ENCODE assay signal across 10 cellular contexts in the genomic region with DNA sequence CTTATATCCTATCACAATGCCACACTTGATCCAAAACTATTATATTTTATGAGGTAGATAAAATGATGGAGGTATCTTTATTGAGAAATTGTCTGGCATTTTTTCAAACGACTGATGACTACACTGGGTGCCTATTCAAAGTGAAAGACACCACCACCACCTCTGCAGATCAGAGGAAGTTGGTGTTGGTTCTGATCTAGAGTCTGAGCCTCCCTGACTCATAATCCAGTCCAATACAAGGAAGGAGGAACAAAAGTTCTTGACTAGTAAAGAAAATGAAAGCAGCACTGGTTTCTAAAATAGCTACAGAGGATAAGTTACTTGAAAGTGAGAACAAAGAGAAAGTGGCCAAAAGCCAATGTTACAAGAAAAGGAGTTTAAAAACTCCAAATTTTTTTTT.
A peak's percentile ranks its signal among the peaks of the same experiment; 100 is the strongest.
DNase-seq lines count a peak whose midpoint lies in the region; ATAC-seq and TF ChIP-seq lines count a peak whose summit lies in the region.
"Had no signal": no experiment of that assay in that cellular context is flagged by ENCODE, and none has a peak within 500 bp of the region (broad histone marks: within the 10 kb centered on the region; RNA-seq: fewer than 3 reads in every experiment).

No MANE protein-coding gene starts in this region.

- H3K27ac ChIP-seq in prostate gland = no peak overlapping the region

- no peaks in the 10 kb centered on the region for H3K36me3 ChIP-seq in prostate gland

- H3K4me3 Mint-ChIP-seq in activated CD4-positive, alpha-beta T cell treated with anti-CD3 and anti-CD28 coated beads for 36 hours = no peak overlapping the region
- H3K4me3 Mint-ChIP-seq in T-helper 1 cell treated with Interleukin-12 subunit alpha and Interleukin-12 subunit beta and Interleukin-4 antibody, amounts not matched to agents 30 μg/mL and 1 μg/mL, for 36 hours = no peak overlapping the region

- CTCF ChIA-PET in activated CD4-positive, alpha-beta T cell treated with anti-CD3 and anti-CD28 coated beads for 36 hours (lab: Charles Lee) = interaction anchor here (0.6 to 1.5 kb wide), 3 partner anchors 9 to 1002 kb away, joined by 3 to 5 read pairs (median 3); no protein-coding TSS in a partner anchor

- DNase-seq in activated CD4-positive, alpha-beta T cell treated with anti-CD3 and anti-CD28 coated beads for 36 hours = peak; percentile 65
- DNase-seq in activated CD4-positive, alpha-beta T cell treated with anti-CD3 and anti-CD28 coated beads, Interleukin-2, amount 50 U/mL, for 4 hours = no peak
- peak; percentile 43 for DNase-seq in stimulated activated CD8-positive, alpha-beta memory T cell treated with anti-CD3 and anti-CD28 coated beads, Interleukin-4, amount 100 ng/mL, for 48 hours
- DNase-seq in NCI-H1417 (lab: John Stamatoyannopoulos, UW) (no peak), head of caudate nucleus (no peak), prostate gland (ENCODE audit: low spot score) (no peak)
- DNase-seq: effector CD4-positive, alpha-beta T cell; NCI-H2029 had no signal

- no peaks in the 10 kb centered on the region for H3K27me3 Mint-ChIP-seq in activated CD4-positive, alpha-beta T cell treated with anti-CD3 and anti-CD28 coated beads for 36 hours
- no peaks in the 10 kb centered on the region for H3K27me3 Mint-ChIP-seq in T-helper 1 cell treated with Interleukin-12 subunit alpha and Interleukin-12 subunit beta and Interleukin-4 antibody, amounts not matched to agents 30 μg/mL and 1 μg/mL, for 36 hours (ENCODE audit: low read depth)

- intact Hi-C loops in activated CD4-positive, alpha-beta T cell treated with anti-CD3 and anti-CD28 coated beads for 36 hours (cut with DNase I, micrococcal nuclease) = loop anchor here (1.0 to 5.0 kb wide), 7 partner anchors 12 to 191 kb away; a partner anchor contains a TSS
- intact Hi-C loops in head of caudate nucleus (cut with DNase I) = no loop called here
- intact Hi-C loops in prostate gland (cut with DNase I) = no loop called here

- no peak overlapping the region for H3K27ac Mint-ChIP-seq in activated CD4-positive, alpha-beta T cell treated with anti-CD3 and anti-CD28 coated beads for 36 hours
- peak overlapping the region; percentile 52 for H3K27ac Mint-ChIP-seq in T-helper 1 cell treated with Interleukin-12 subunit alpha and Interleukin-12 subunit beta and Interleukin-4 antibody, amounts not matched to agents 30 μg/mL and 1 μg/mL, for 36 hours

- no peak for TF ChIP-seq POLR2A in prostate gland (IDR thresholded peaks at IDR 0.05)

- H3K27me3 ChIP-seq in prostate gland (replicated peaks; ENCODE audit: insufficient read depth) = no peaks in the 10 kb centered on the region

- H3K36me3 Mint-ChIP-seq in activated CD4-positive, alpha-beta T cell treated with anti-CD3 and anti-CD28 coated beads for 36 hours (ENCODE audit: low read depth) = peaks cover 41% of the 10 kb centered on the region
- H3K36me3 Mint-ChIP-seq in T-helper 1 cell treated with Interleukin-12 subunit alpha and Interleukin-12 subunit beta and Interleukin-4 antibody, amounts not matched to agents 30 μg/mL and 1 μg/mL, for 36 hours (ENCODE audit: low read depth) = peaks cover 27% of the 10 kb centered on the region

- POLR2A ChIA-PET in activated CD4-positive, alpha-beta T cell treated with anti-CD3 and anti-CD28 coated beads for 36 hours (lab: Charles Lee) = interaction anchor here (0.6 to 1.0 kb wide), 3 partner anchors 9 to 141 kb away, joined by 4 to 7 read pairs (median 7); no protein-coding TSS in a partner anchor

- TF ChIP-seq CTCF in prostate gland (IDR thresholded peaks at IDR 0.05) = no peak

- no peaks in the 10 kb centered on the region for H3K9me3 ChIP-seq in prostate gland

- H3K4me1 ChIP-seq in prostate gland (replicated peaks) = no peaks in the 10 kb centered on the region

- H3K4me1 Mint-ChIP-seq in activated CD4-positive, alpha-beta T cell treated with anti-CD3 and anti-CD28 coated beads for 36 hours = peaks cover 36% of the 10 kb centered on the region
- H3K4me1 Mint-ChIP-seq in T-helper 1 cell treated with Interleukin-12 subunit alpha and Interleukin-12 subunit beta and Interleukin-4 antibody, amounts not matched to agents 30 μg/mL and 1 μg/mL, for 36 hours (ENCODE audit: low read depth) = peaks cover 15% of the 10 kb centered on the region

- peaks cover 11% of the 10 kb centered on the region for H3K9me3 Mint-ChIP-seq in activated CD4-positive, alpha-beta T cell treated with anti-CD3 and anti-CD28 coated beads for 36 hours (ENCODE audit: low read depth)
- H3K9me3 Mint-ChIP-seq in T-helper 1 cell treated with Interleukin-12 subunit alpha and Interleukin-12 subunit beta and Interleukin-4 antibody, amounts not matched to agents 30 μg/mL and 1 μg/mL, for 36 hours = peaks cover 29% of the 10 kb centered on the region

- ATAC-seq in activated CD4-positive, alpha-beta T cell treated with anti-CD3 and anti-CD28 coated beads for 36 hours = peak; percentile 100
- ATAC-seq in HG02870 (IDR thresholded peaks at IDR 0.05; ENCODE audit: unreplicated experiment) = peak; percentile 98

- 89% methylated on average over 1 of the region's 1 CpG for WGBS in prostate gland

- H3K4me3 ChIP-seq in prostate gland = no peak overlapping the region

Comparison
In these comparisons a context has a peak if more than half of its experiments do, and no peak if none do; other contexts are left out.
1. DNase-seq: peak in activated CD4-positive, alpha-beta T cell treated with anti-CD3 and anti-CD28 coated beads for 36 hours (single experiment) and stimulated activated CD8-positive, alpha-beta memory T cell treated with anti-CD3 and anti-CD28 coated beads, Interleukin-4, amount 100 ng/mL, for 48 hours (single experiment); none in activated CD4-positive, alpha-beta T cell treated with anti-CD3 and anti-CD28 coated beads, Interleukin-2, amount 50 U/mL, for 4 hours (0 of 2), NCI-H1417 (0 of 3), head of caudate nucleus (0 of 42) and prostate gland (single experiment).
2. intact Hi-C loops: an anchor here in activated CD4-positive, alpha-beta T cell treated with anti-CD3 and anti-CD28 coated beads for 36 hours (1.0 to 5.0 kb wide); none called in head of caudate nucleus and prostate gland.